Comparison of ENCODE assay signal across 8 cellular contexts in genomic region chr10:80596391-80597257, GRCh38. TPM values are rescaled to one million over a fixed set of nuclear protein-coding genes. Genes with fewer than 3 reads are reported as not detected.
A peak's percentile ranks its signal among the peaks of the same experiment; 100 is the strongest.
DNase-seq lines count a peak whose midpoint lies in the region; ATAC-seq and TF ChIP-seq lines count a peak whose summit lies in the region.

No MANE protein-coding gene starts in this region.

- no peaks in the 10 kb centered on the region for H3K27me3 Mint-ChIP-seq in activated CD4-positive, alpha-beta memory T cell treated with anti-CD3 and anti-CD28 coated beads for 36 hours

- no peaks in the 10 kb centered on the region for H3K79me2 ChIP-seq in smooth muscle cell (ENCODE audit: low read depth)

- H3K36me3 Mint-ChIP-seq in activated CD4-positive, alpha-beta memory T cell treated with anti-CD3 and anti-CD28 coated beads for 36 hours: no peaks in the 10 kb centered on the region

- no peak overlapping the region for H3K4me2 ChIP-seq in smooth muscle cell

- no peaks in the 10 kb centered on the region for H4K20me1 ChIP-seq in smooth muscle cell (ENCODE audit: low read depth)

- no peaks in the 10 kb centered on the region for H3K27me3 ChIP-seq in smooth muscle cell (ENCODE audit: low read depth)

- no peak overlapping the region for H3K27ac Mint-ChIP-seq in activated CD4-positive, alpha-beta memory T cell treated with anti-CD3 and anti-CD28 coated beads for 36 hours

- H2AFZ ChIP-seq in smooth muscle cell (ENCODE audit: low read depth): no peak overlapping the region

- intact Hi-C loops in activated CD4-positive, alpha-beta memory T cell treated with anti-CD3 and anti-CD28 coated beads for 36 hours (cut with micrococcal nuclease): loop anchor here (5.0 kb wide), 1 partner anchor 219 kb away; no protein-coding TSS in a partner anchor

- no peak overlapping the region for H3K4me3 ChIP-seq in smooth muscle cell

- no peak overlapping the region for H3K9ac ChIP-seq in smooth muscle cell (ENCODE audit: low read depth)

- H3K9me3 Mint-ChIP-seq in activated CD4-positive, alpha-beta memory T cell treated with anti-CD3 and anti-CD28 coated beads for 36 hours: no peaks in the 10 kb centered on the region

- TF ChIP-seq CTCF in smooth muscle cell (IDR thresholded peaks at IDR 0.05; ENCODE audit: borderline replicate concordance, insufficient read depth, poor library complexity, severe bottlenecking): peak; percentile 66

- H3K9me3 ChIP-seq in smooth muscle cell (replicated peaks; ENCODE audit: low read depth): no peaks in the 10 kb centered on the region

- H3F3A ChIP-seq in smooth muscle cell (ENCODE audit: low read depth): no peaks in the 10 kb centered on the region

- H3K27ac ChIP-seq in smooth muscle cell (ENCODE audit: low read depth): no peak overlapping the region

- POLR2A ChIA-PET in activated CD4-positive, alpha-beta memory T cell treated with anti-CD3 and anti-CD28 coated beads for 36 hours (lab: Charles Lee): no interaction called here

- CTCF ChIA-PET in activated CD4-positive, alpha-beta memory T cell treated with anti-CD3 and anti-CD28 coated beads for 36 hours (lab: Charles Lee): interaction anchor here (0.6 to 5.8 kb wide), 20 partner anchors 8 to 692 kb away, joined by 3 to 25 read pairs (median 4); no protein-coding TSS in a partner anchor

- no peaks in the 10 kb centered on the region for H3K4me1 Mint-ChIP-seq in activated CD4-positive, alpha-beta memory T cell treated with anti-CD3 and anti-CD28 coated beads for 36 hours (ENCODE audit: low read depth)

- DNase-seq in D341Med (ENCODE audit: low spot score): peak; percentile 51
- peak; percentile 32 for DNase-seq in NCI-H146 (lab: John Stamatoyannopoulos, UW)
- DNase-seq in activated CD4-positive, alpha-beta memory T cell treated with anti-CD3 and anti-CD28 coated beads for 36 hours: peak; percentile 43
- DNase-seq in glomerular endothelial cell (ENCODE audit: extremely low read depth, low read depth, low spot score): peak; percentile 12
- DNase-seq in smooth muscle cell (lab: John Stamatoyannopoulos, UW; ENCODE audit: unreplicated experiment): no peak
- DNase-seq in inferior parietal cortex (ENCODE audit: extremely low spot score): no peak

- 62% methylated on average over 15 of the region's 15 CpGs for WGBS in smooth muscle cell (ENCODE audit: low lambda C conversion rate)

- no peak overlapping the region for H3K4me3 Mint-ChIP-seq in activated CD4-positive, alpha-beta memory T cell treated with anti-CD3 and anti-CD28 coated beads for 36 hours

- peak; percentile 33 for ATAC-seq in GM21526 (IDR thresholded peaks at IDR 0.05; ENCODE audit: low FRiP score, unreplicated experiment)
- no peak for ATAC-seq in GM18907 (IDR thresholded peaks at IDR 0.05; ENCODE audit: unreplicated experiment)

- H3K36me3 ChIP-seq in smooth muscle cell (ENCODE audit: low read depth): no peaks in the 10 kb centered on the region

- no peaks in the 10 kb centered on the region for H3K4me1 ChIP-seq in smooth muscle cell (ENCODE audit: low read depth)

RNA-seq across cellular contexts. Expression of gene SH2D4B, which starts 58.9 kb away (rescaled TPM):
- under 1 TPM in 1 of 2 experiments, not detected in 1; 0.12 TPM for total RNA-seq in activated CD4-positive, alpha-beta memory T cell treated with anti-CD3 and anti-CD28 coated beads for 36 hours
- total RNA-seq in glomerular endothelial cell (0.23 TPM in 1 of 2 replicates, not detected in the other), smooth muscle cell (0.13 and 0.40 TPM in 2 replicates)
- not detected in 2 replicates for polyA plus RNA-seq in smooth muscle cell

Comparison
In these comparisons a context has a peak if more than half of its experiments do, and no peak if none do; other contexts are left out.
1. DNase-seq: peak in D341Med (single experiment), NCI-H146 (single experiment), activated CD4-positive, alpha-beta memory T cell treated with anti-CD3 and anti-CD28 coated beads for 36 hours (single experiment) and glomerular endothelial cell (single experiment); none in smooth muscle cell (single experiment) and inferior parietal cortex (single experiment).